In the genomic region with DNA sequence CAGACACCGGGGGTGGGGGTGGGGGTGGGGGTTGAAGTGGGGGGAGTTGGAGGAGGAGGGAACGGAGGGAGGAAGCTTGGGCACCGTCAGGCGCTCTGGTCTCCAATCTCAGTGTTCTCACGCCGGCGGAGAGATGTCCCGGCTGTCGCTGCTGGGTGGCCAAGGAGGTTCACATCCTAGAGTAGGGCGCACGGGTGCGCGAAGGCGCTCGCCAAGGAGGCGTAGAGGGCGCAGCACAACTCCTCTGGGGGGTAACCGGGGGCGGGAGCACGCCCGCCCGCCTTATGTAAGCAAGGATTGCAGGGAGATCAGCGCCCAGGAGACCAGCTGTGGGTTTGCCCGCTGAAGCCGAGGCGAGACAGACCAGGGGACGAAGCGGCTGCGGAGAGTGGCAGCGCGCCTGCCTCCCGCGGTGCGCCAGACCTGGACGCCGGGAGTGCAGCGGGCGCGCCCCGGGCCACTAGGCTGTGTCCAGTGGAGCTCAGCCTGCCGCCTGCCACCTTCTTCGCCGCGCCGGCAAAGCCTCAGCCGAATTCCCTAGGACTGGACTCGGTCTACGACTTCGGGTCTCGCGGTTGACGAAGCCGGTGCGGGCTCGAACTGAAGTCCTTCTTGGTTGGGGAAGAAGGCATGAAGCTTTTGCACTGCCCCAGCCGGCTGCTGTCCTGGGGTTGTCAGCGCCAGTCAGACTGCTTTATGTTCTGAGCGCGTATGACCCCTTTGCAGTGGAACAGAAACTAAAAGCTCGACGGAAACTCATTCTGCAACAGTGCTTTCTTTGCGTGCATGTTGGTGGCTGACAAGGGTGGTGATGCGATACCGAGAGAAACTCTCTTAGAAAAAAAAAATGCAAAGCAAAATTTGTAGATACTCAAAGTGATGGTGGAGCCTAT, we compare ENCODE assay signal across 8 cellular contexts. TPM values are rescaled to one million over a fixed set of nuclear protein-coding genes. Genes with fewer than 3 reads are reported as not detected.
DNase-seq lines count a peak whose midpoint lies in the region; ATAC-seq and TF ChIP-seq lines count a peak whose summit lies in the region.

No MANE protein-coding gene starts in this region.

- H3K27ac Mint-ChIP-seq in memory B cell = no peak overlapping the region

- peaks cover 25% of the 10 kb centered on the region for H3K27me3 ChIP-seq in A673 (replicated peaks; ENCODE audit: insufficient read depth, low read depth, low read length, poor library complexity)
- H3K27me3 ChIP-seq in effector memory CD4-positive, alpha-beta T cell (replicated peaks; ENCODE audit: control insufficient read depth, insufficient read depth, low read length, poor library complexity, severe bottlenecking) = peaks cover 12% of the 10 kb centered on the region
- no peaks in the 10 kb centered on the region for H3K27me3 ChIP-seq in testis

- no peak for DNase-seq in A673 (ENCODE audit: low spot score)
- DNase-seq in SK-N-MC (ENCODE audit: low read depth, low spot score) = no peak
- no peak for DNase-seq in effector memory CD4-positive, alpha-beta T cell
- no peak for DNase-seq in memory B cell (ENCODE audit: low spot score in 2 of 2)
- peak; percentile 85 for DNase-seq in testis
- no peak for DNase-seq in AML-193 (lab: John Stamatoyannopoulos, UW)

- TF ChIP-seq POLR2A in GM18505 (IDR thresholded peaks at IDR 0.05; ENCODE audit: borderline replicate concordance, extremely low read depth, insufficient read depth, insufficient read length) (no peak), testis (IDR thresholded peaks at IDR 0.05) (no peak)

- H3K9me3 ChIP-seq in A673 (ENCODE audit: low read depth, low read length, poor library complexity, severe bottlenecking) (no peaks in the 10 kb centered on the region), SK-N-MC (ENCODE audit: low read depth, low read length) (no peaks in the 10 kb centered on the region), testis (no peaks in the 10 kb centered on the region)
- H3K9me3 ChIP-seq in effector memory CD4-positive, alpha-beta T cell (ENCODE audit: control insufficient read depth, low read length) = no peaks in the 10 kb centered on the region

- no peaks in the 10 kb centered on the region for H3K36me3 Mint-ChIP-seq in memory B cell

- H3K4me3 ChIP-seq in A673 (ENCODE audit: low read depth, low read length, poor library complexity, severe bottlenecking) (peak overlapping the region; percentile 50), SK-N-MC (peak overlapping the region; percentile 71), testis (peak overlapping the region; percentile 78 to 85)
- peak overlapping the region; percentile 25 for H3K4me3 ChIP-seq in effector memory CD4-positive, alpha-beta T cell (ENCODE audit: insufficient read depth, low read depth, low read length, poor library complexity, severe bottlenecking)

- H3K4me1 ChIP-seq in A673 (ENCODE audit: insufficient read depth, low read length, poor library complexity, severe bottlenecking) (peaks cover 34% of the 10 kb centered on the region), testis (peaks cover 12% of the 10 kb centered on the region)
- no peaks in the 10 kb centered on the region for H3K4me1 ChIP-seq in effector memory CD4-positive, alpha-beta T cell (ENCODE audit: control insufficient read depth, insufficient read depth, low read length, poor library complexity, severe bottlenecking)

- H3K4me3 Mint-ChIP-seq in memory B cell = peak overlapping the region; percentile 28

- peaks cover 5% of the 10 kb centered on the region for H3K27me3 Mint-ChIP-seq in memory B cell

- peaks cover 2% of the 10 kb centered on the region for H3K4me1 Mint-ChIP-seq in memory B cell

- H3K36me3 ChIP-seq in A673 (ENCODE audit: insufficient read depth, low read length, poor library complexity, severe bottlenecking) (no peaks in the 10 kb centered on the region), SK-N-MC (ENCODE audit: insufficient read depth, low read length) (no peaks in the 10 kb centered on the region), testis (ENCODE audit: low read depth, missing control alignments) (no peaks in the 10 kb centered on the region)
- H3K36me3 ChIP-seq in effector memory CD4-positive, alpha-beta T cell (ENCODE audit: control insufficient read depth, insufficient read depth, low read length) = no peaks in the 10 kb centered on the region

- POLR2A ChIA-PET in A673 (lab: Charles Lee; ENCODE audit: low non-redundant PET) = no interaction called here

- no peak overlapping the region for H3K9ac ChIP-seq in SK-N-MC (ENCODE audit: insufficient read length)

- WGBS in testis, 2 donors = 0% methylated on average over 27 to 56 of the region's 64 CpGs

- H3K27ac ChIP-seq in A673 (ENCODE audit: low read depth, low read length, poor library complexity, severe bottlenecking) = no peak overlapping the region
- no peak overlapping the region for H3K27ac ChIP-seq in SK-N-MC
- no peak overlapping the region for H3K27ac ChIP-seq in effector memory CD4-positive, alpha-beta T cell (ENCODE audit: insufficient read depth, low read length, poor library complexity, severe bottlenecking)
- peak overlapping the region; percentile 92 to 95 for H3K27ac ChIP-seq in testis

- ATAC-seq in GM18505 (IDR thresholded peaks at IDR 0.05; ENCODE audit: unreplicated experiment) (peak; percentile 97), HG02943 (IDR thresholded peaks at IDR 0.05; ENCODE audit: low read depth, unreplicated experiment) (peak; percentile 88), memory B cell (ENCODE audit: low read depth) (no peak)

- CTCF ChIA-PET in A673 (lab: Charles Lee) = no interaction called here

- intact Hi-C loops in A673 (cut with micrococcal nuclease; ENCODE audit: unreplicated experiment) = loop anchor here (5.0 to 10.0 kb wide), 4 partner anchors 177 to 1135 kb away; no protein-coding TSS in a partner anchor
- intact Hi-C loops in testis (cut with DNase I; ENCODE audit: low total_unique reads) = no loop called here

- no peaks in the 10 kb centered on the region for H3K9me3 Mint-ChIP-seq in memory B cell

- no TSS peak for BruUV-seq in A673 (replicated peaks; lab: Mats Ljungman, UMichigan)

- TF ChIP-seq CTCF in A673 (conservative IDR thresholded peaks at IDR 0.05; ENCODE audit: low read depth, low read length) (no peak), testis (IDR thresholded peaks at IDR 0.05) (no peak)

RNA-seq across cellular contexts. Expression of gene UNC5C, which starts 0.7 kb away (rescaled TPM):
- total RNA-seq in A673 (2021) (0.11 and 0.46 TPM in 2 replicates), testis (10 to 100 TPM; 20.5 to 22.8 TPM)
- polyA plus RNA-seq in testis (ENCODE audit: insufficient read depth, low read depth, low replicate concordance) = 6.8 TPM

Comparison
In these comparisons a context has a peak if more than half of its experiments do, and no peak if none do; other contexts are left out.
1. H3K27ac ChIP-seq: peak in testis (2 of 2); none in A673 (single experiment), SK-N-MC (single experiment) and effector memory CD4-positive, alpha-beta T cell (single experiment).
2. H3K4me3 ChIP-seq: peak in every context shown above with its lines; median percentile 82 in testis; 71 in SK-N-MC; 50 in A673; 25 in effector memory CD4-positive, alpha-beta T cell.
3. RNA of gene UNC5C, which starts 0.7 kb away (total RNA-seq): 20.5 to 22.8 TPM in testis; 0.11 to 0.46 TPM in A673; every median in the first group is over 10 times any median in the second.